In the genomic region with DNA sequence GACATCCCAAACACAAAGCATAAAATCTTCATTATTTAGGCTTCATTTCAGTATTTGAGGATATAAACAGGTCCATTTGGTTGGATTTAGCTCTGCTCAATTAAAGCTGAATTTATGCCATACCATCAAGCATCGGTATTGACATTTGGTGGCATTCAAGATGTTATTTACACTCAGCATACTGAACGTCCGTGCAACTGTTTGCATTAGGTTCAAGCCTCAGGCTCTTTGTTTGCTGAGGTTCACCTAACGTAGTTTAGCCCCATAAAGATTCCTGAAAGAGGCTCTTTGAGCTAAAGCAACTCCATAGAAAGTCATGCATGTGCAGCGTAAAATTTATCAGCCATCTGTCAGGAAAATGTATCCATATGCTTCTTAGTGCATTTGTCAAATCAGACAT, we compare ENCODE assay signal across 25 cellular contexts.
DNase-seq lines count a peak whose midpoint lies in the region; ATAC-seq and TF ChIP-seq lines count a peak whose summit lies in the region.
"Had no signal": no experiment of that assay in that cellular context is flagged by ENCODE, and none has a peak within 500 bp of the region (broad histone marks: within the 10 kb centered on the region; RNA-seq: fewer than 3 reads in every experiment).

No MANE protein-coding gene starts in this region.

- H3K27ac ChIP-seq in body of pancreas (no peak overlapping the region), RWPE1 (no peak overlapping the region), substantia nigra (ENCODE audit: low read depth, low read length, poor library complexity, severe bottlenecking) (no peak overlapping the region)
- H3K27ac ChIP-seq: A549; BLaER1 treated with 17β-estradiol and CSF1 and Interleukin-3, amounts not matched to agents 10 nM and 100 nM; coronary artery; HL-60 had no signal

- no peak for TF ChIP-seq CTCF in glutamatergic neuron (IDR thresholded peaks at IDR 0.05; ENCODE audit: partially characterized antibody, unreplicated experiment)
- no peak for TF ChIP-seq CTCF in body of pancreas (IDR thresholded peaks at IDR 0.05)
- no peak for TF ChIP-seq CTCF in RWPE1 (conservative IDR thresholded peaks at IDR 0.05; ENCODE audit: low read depth)

- H3K36me3 ChIP-seq in body of pancreas (replicated peaks in 1 of 2; ENCODE audit: insufficient read depth in 1 of 2, low read depth in 2 of 2) = no peaks in the 10 kb centered on the region
- H3K36me3 ChIP-seq: BLaER1 treated with 17β-estradiol and CSF1 and Interleukin-3, amounts not matched to agents 10 nM and 100 nM had no signal

- POLR2A ChIA-PET in RWPE1 (lab: Yijun Ruan, JAX; ENCODE audit: low non-redundant PET) = no interaction called here

- no peaks in the 10 kb centered on the region for H3K4me1 ChIP-seq in body of pancreas
- H3K4me1 ChIP-seq: A549 had no signal

- DNase-seq in NCI-H2107 treated with DMSO at 0.1 percent for 48 hours (lab: John Stamatoyannopoulos, UW; ENCODE audit: unreplicated experiment) (peak; percentile 23), NCI-H2107 (lab: John Stamatoyannopoulos, UW) (no peak), NCI-H1694 (lab: John Stamatoyannopoulos, UW) (peak; percentile 99), NCI-H510A treated with DMSO at 0.1 percent for 48 hours (lab: John Stamatoyannopoulos, UW) (peak; percentile 86), glutamatergic neuron (no peak), body of pancreas (no peak), RWPE1 (ENCODE audit: low spot score) (no peak), substantia nigra (lab: John Stamatoyannopoulos, UW) (no peak)
- DNase-seq: activated CD8-positive, alpha-beta T cell treated with anti-CD3 and anti-CD28 coated beads for 36 hours; activated T-cell treated with anti-CD3 and anti-CD28 coated beads, Interleukin-2, amount 50 U/mL, for 24 hours; DND-41; hypothalamus; MV-4-11; naive B cell; Right ventricle myocardium superior; T-helper 17 cell had no signal

- WGBS in body of pancreas, 2 donors = 24 to 31% methylated on average over 5 of the region's 5 CpGs

- H3K36me3 Mint-ChIP-seq in glutamatergic neuron (ENCODE audit: unreplicated experiment) = no peaks in the 10 kb centered on the region
- H3K36me3 Mint-ChIP-seq: activated naive CD4-positive, alpha-beta T cell treated with anti-CD3 and anti-CD28 coated beads, Interleukin-2, amount 50 U/mL, for 24 hours; naive B cell; type B pancreatic cell; WTC11 had no signal

- ATAC-seq in body of pancreas = no peak
- ATAC-seq: A549; activated CD8-positive, alpha-beta T cell treated with anti-CD3 and anti-CD28 coated beads for 36 hours; sciatic nerve; T-helper 17 cell; WTC11 had no signal

- peaks cover 2% of the 10 kb centered on the region for H3K27me3 Mint-ChIP-seq in glutamatergic neuron (ENCODE audit: unreplicated experiment)
- H3K27me3 Mint-ChIP-seq: naive B cell; stimulated activated naive CD8-positive, alpha-beta T cell treated with anti-CD3 and anti-CD28 coated beads, Interleukin-15, Interleukin-2, amounts not matched to agents 100 ng/mL and 50 ng/mL, for 24 hours had no signal

- peak overlapping the region; percentile 63 for H3K27ac Mint-ChIP-seq in glutamatergic neuron (ENCODE audit: unreplicated experiment)
- H3K27ac Mint-ChIP-seq: activated CD8-positive, alpha-beta T cell treated with anti-CD3 and anti-CD28 coated beads for 36 hours; activated naive CD4-positive, alpha-beta T cell treated with anti-CD3 and anti-CD28 coated beads, Interleukin-2, amount 50 U/mL, for 24 hours; activated T-cell treated with anti-CD3 and anti-CD28 coated beads, Interleukin-2, amount 50 U/mL, for 24 hours; stimulated activated naive CD8-positive, alpha-beta T cell treated with anti-CD3 and anti-CD28 coated beads, Interleukin-15, Interleukin-2, amounts not matched to agents 100 ng/mL and 50 ng/mL, for 24 hours; T-helper 17 cell; type B pancreatic cell; WTC11 had no signal

- CTCF ChIA-PET in RWPE1 (lab: Yijun Ruan, JAX) = no interaction called here

- intact Hi-C loops in body of pancreas (cut with DNase I) = no loop called here

- no peaks in the 10 kb centered on the region for H3K27me3 ChIP-seq in body of pancreas
- H3K27me3 ChIP-seq: BLaER1 treated with 17β-estradiol and CSF1 and Interleukin-3, amounts not matched to agents 10 nM and 100 nM had no signal

- no peaks in the 10 kb centered on the region for H3K9me3 ChIP-seq in body of pancreas
- H3K9me3 ChIP-seq: A549; BLaER1 treated with 17β-estradiol and CSF1 and Interleukin-3, amounts not matched to agents 10 nM and 100 nM had no signal

- no peak for TF ChIP-seq POLR2A in body of pancreas (IDR thresholded peaks at IDR 0.05)

- H3K9me3 Mint-ChIP-seq in glutamatergic neuron (ENCODE audit: unreplicated experiment) = peaks cover 7% of the 10 kb centered on the region
- H3K9me3 Mint-ChIP-seq: activated CD8-positive, alpha-beta T cell treated with anti-CD3 and anti-CD28 coated beads for 36 hours; activated naive CD4-positive, alpha-beta T cell treated with anti-CD3 and anti-CD28 coated beads, Interleukin-2, amount 50 U/mL, for 24 hours; activated T-cell treated with anti-CD3 and anti-CD28 coated beads, Interleukin-2, amount 50 U/mL, for 24 hours; naive B cell; stimulated activated naive CD8-positive, alpha-beta T cell treated with anti-CD3 and anti-CD28 coated beads, Interleukin-15, Interleukin-2, amounts not matched to agents 100 ng/mL and 50 ng/mL, for 24 hours; WTC11 had no signal

- H3K4me3 ChIP-seq in body of pancreas = no peak overlapping the region
- H3K4me3 ChIP-seq: A549; BLaER1 treated with 17β-estradiol and CSF1 and Interleukin-3, amounts not matched to agents 10 nM and 100 nM; coronary artery had no signal

- H3K4me1 Mint-ChIP-seq in glutamatergic neuron (ENCODE audit: low read depth, unreplicated experiment) = peaks cover 13% of the 10 kb centered on the region
- H3K4me1 Mint-ChIP-seq: activated naive CD4-positive, alpha-beta T cell treated with anti-CD3 and anti-CD28 coated beads, Interleukin-2, amount 50 U/mL, for 24 hours had no signal

- H3K4me3 Mint-ChIP-seq in glutamatergic neuron (ENCODE audit: unreplicated experiment) = peak overlapping the region; percentile 12
- H3K4me3 Mint-ChIP-seq: activated CD8-positive, alpha-beta T cell treated with anti-CD3 and anti-CD28 coated beads for 36 hours; activated naive CD4-positive, alpha-beta T cell treated with anti-CD3 and anti-CD28 coated beads, Interleukin-2, amount 50 U/mL, for 24 hours; activated T-cell treated with anti-CD3 and anti-CD28 coated beads, Interleukin-2, amount 50 U/mL, for 24 hours; naive B cell; stimulated activated naive CD8-positive, alpha-beta T cell treated with anti-CD3 and anti-CD28 coated beads, Interleukin-15, Interleukin-2, amounts not matched to agents 100 ng/mL and 50 ng/mL, for 24 hours; T-helper 17 cell; type B pancreatic cell; WTC11 had no signal

Comparison
In these comparisons a context has a peak if more than half of its experiments do, and no peak if none do; other contexts are left out.
1. DNase-seq: peak in NCI-H2107 treated with DMSO at 0.1 percent for 48 hours (single experiment), NCI-H1694 (single experiment) and NCI-H510A treated with DMSO at 0.1 percent for 48 hours (single experiment); none in NCI-H2107 (single experiment), glutamatergic neuron (single experiment), body of pancreas (0 of 4), RWPE1 (single experiment) and substantia nigra (0 of 49).